In genomic region chr7:79911420-79911819, GRCh38 we compare ENCODE assay signal across 20 cellular contexts.
DNase-seq lines count a peak whose midpoint lies in the region; ATAC-seq, FAIRE-seq and TF ChIP-seq lines count a peak whose summit lies in the region.
"Had no signal": no experiment of that assay in that cellular context is flagged by ENCODE, and none has a peak within 500 bp of the region (broad histone marks: within the 10 kb centered on the region; RNA-seq: fewer than 3 reads in every experiment).

No MANE protein-coding gene starts in this region.

- no peak for TF ChIP-seq CTCF in CD8-positive, alpha-beta T cell (IDR thresholded peaks at IDR 0.05)
- TF ChIP-seq CTCF in PC-9 (conservative IDR thresholded peaks at IDR 0.05) (no peak), bronchial epithelial cell (IDR thresholded peaks at IDR 0.05; ENCODE audit: insufficient read depth, low read length, severe bottlenecking) (no peak)

- H3K9me2 ChIP-seq in PC-9 (ENCODE audit: insufficient read depth): no peaks in the 10 kb centered on the region

- no peak for DNase-seq in activated naive CD4-positive, alpha-beta T cell treated with anti-CD3 and anti-CD28 coated beads for 36 hours
- DNase-seq in activated naive CD4-positive, alpha-beta T cell treated with anti-CD3 and anti-CD28 coated beads, Interleukin-2, amount 50 U/mL, for 72 hours (ENCODE audit: low spot score in 2 of 2): no peak
- DNase-seq in CD8-positive, alpha-beta T cell: no peak
- DNase-seq in PC-9 (no peak), bronchial epithelial cell (ENCODE audit: low read depth) (no peak), foreskin melanocyte (no peak), DMS 273 treated with DMSO at 0.1 percent for 48 hours (lab: John Stamatoyannopoulos, UW) (no peak)
- DNase-seq: Caco-2, DMS153, EL, GOT3, KBM-7, NCI-H1694 treated with DMSO at 0.1 percent for 48 hours, NCI-H510A, NCI-H748 treated with DMSO at 0.1 percent for 48 hours, SHP77 had no signal

- CTCF ChIA-PET in activated naive CD4-positive, alpha-beta T cell treated with anti-CD3 and anti-CD28 coated beads for 36 hours (lab: Charles Lee): no interaction called here
- CTCF ChIA-PET in CD8-positive, alpha-beta T cell (lab: Charles Lee): no interaction called here
- CTCF ChIA-PET in PC-9 (lab: Charles Lee): no interaction called here

- H3K4me2 ChIP-seq in PC-9: no peak overlapping the region

- H3K4me1 ChIP-seq in CD8-positive, alpha-beta T cell (ENCODE audit: insufficient read depth, low read length): peaks cover 53% of the 10 kb centered on the region
- no peaks in the 10 kb centered on the region for H3K4me1 ChIP-seq in PC-9 (replicated peaks; ENCODE audit: insufficient read depth)
- H3K4me1 ChIP-seq: Caco-2 had no signal

- 0 out of 2 replicates have a peak overlapping the region, but pooled peaks have one; percentile 15 for H2AFZ ChIP-seq in PC-9

- peaks cover 62% of the 10 kb centered on the region for H3K4me1 Mint-ChIP-seq in activated naive CD4-positive, alpha-beta T cell treated with anti-CD3 and anti-CD28 coated beads for 36 hours (ENCODE audit: low read depth)
- H3K4me1 Mint-ChIP-seq in CD8-positive, alpha-beta T cell (ENCODE audit: low read depth): peaks cover 71% of the 10 kb centered on the region
- H3K4me1 Mint-ChIP-seq: CD14-positive monocyte had no signal

- H3K9me3 Mint-ChIP-seq in activated naive CD4-positive, alpha-beta T cell treated with anti-CD3 and anti-CD28 coated beads for 36 hours: no peaks in the 10 kb centered on the region
- peaks cover 4 to 5% of the 10 kb centered on the region in 2 donors for H3K9me3 Mint-ChIP-seq in activated naive CD4-positive, alpha-beta T cell treated with anti-CD3 and anti-CD28 coated beads, Interleukin-2, amount 50 U/mL, for 72 hours
- peaks cover 2% of the 10 kb centered on the region for H3K9me3 Mint-ChIP-seq in CD8-positive, alpha-beta T cell

- peak overlapping the region; percentile 43 for H3K27ac ChIP-seq in CD8-positive, alpha-beta T cell (ENCODE audit: low read depth, low read length)
- no peak overlapping the region for H3K27ac ChIP-seq in PC-9
- H3K27ac ChIP-seq: SK-N-MC had no signal

- H3K27me3 Mint-ChIP-seq in activated naive CD4-positive, alpha-beta T cell treated with anti-CD3 and anti-CD28 coated beads for 36 hours (ENCODE audit: low read depth): no peaks in the 10 kb centered on the region
- H3K27me3 Mint-ChIP-seq in CD8-positive, alpha-beta T cell (ENCODE audit: low read depth): no peaks in the 10 kb centered on the region

- H3K4me3 Mint-ChIP-seq in activated naive CD4-positive, alpha-beta T cell treated with anti-CD3 and anti-CD28 coated beads for 36 hours: no peak overlapping the region
- H3K4me3 Mint-ChIP-seq in CD8-positive, alpha-beta T cell: peak overlapping the region; percentile 62
- H3K4me3 Mint-ChIP-seq: CD14-positive monocyte had no signal

- peak; percentile 47 for FAIRE-seq in bronchial epithelial cell (lab: Jason Lieb, UNC)
- FAIRE-seq: GM12878 had no signal

- POLR2A ChIA-PET in CD8-positive, alpha-beta T cell (lab: Charles Lee): interaction anchor here (0.7 to 1.7 kb wide), 3 partner anchors 43 to 136 kb away, joined by 3 to 4 read pairs (median 3); no protein-coding TSS in a partner anchor
- POLR2A ChIA-PET in PC-9 (lab: Charles Lee; ENCODE audit: unreplicated experiment): no interaction called here

- H4K20me1 ChIP-seq in PC-9 (ENCODE audit: insufficient read depth): no peaks in the 10 kb centered on the region

- H3K36me3 Mint-ChIP-seq in activated naive CD4-positive, alpha-beta T cell treated with anti-CD3 and anti-CD28 coated beads for 36 hours (ENCODE audit: low read depth): no peaks in the 10 kb centered on the region
- H3K36me3 Mint-ChIP-seq in activated naive CD4-positive, alpha-beta T cell treated with anti-CD3 and anti-CD28 coated beads, Interleukin-2, amount 50 U/mL, for 72 hours: no peaks in the 10 kb centered on the region
- peaks cover 2% of the 10 kb centered on the region for H3K36me3 Mint-ChIP-seq in CD8-positive, alpha-beta T cell
- H3K36me3 Mint-ChIP-seq: CD14-positive monocyte had no signal

- ATAC-seq in activated naive CD4-positive, alpha-beta T cell treated with anti-CD3 and anti-CD28 coated beads, Interleukin-2, amount 50 U/mL, for 72 hours: no peak
- peak; percentile 37 for ATAC-seq in CD8-positive, alpha-beta T cell
- no peak for ATAC-seq in GM21360 (IDR thresholded peaks at IDR 0.05; ENCODE audit: unreplicated experiment)
- ATAC-seq: GM12878 had no signal

- H3K9me3 ChIP-seq in CD8-positive, alpha-beta T cell (ENCODE audit: low read length): no peaks in the 10 kb centered on the region
- no peaks in the 10 kb centered on the region for H3K9me3 ChIP-seq in PC-9 (ENCODE audit: insufficient read depth, low read depth)
- H3K9me3 ChIP-seq: Caco-2 had no signal

- H3K36me3 ChIP-seq in CD8-positive, alpha-beta T cell (ENCODE audit: insufficient read depth, low read length): no peaks in the 10 kb centered on the region
- H3K36me3 ChIP-seq in PC-9 (ENCODE audit: low read depth) (no peaks in the 10 kb centered on the region), bronchial epithelial cell (ENCODE audit: control insufficient read depth, insufficient read depth, low read length) (no peaks in the 10 kb centered on the region)

- H3F3A ChIP-seq in PC-9 (ENCODE audit: insufficient read depth, low read depth): no peaks in the 10 kb centered on the region

- peak overlapping the region; percentile 0 for H3K27ac Mint-ChIP-seq in activated naive CD4-positive, alpha-beta T cell treated with anti-CD3 and anti-CD28 coated beads for 36 hours
- no peak overlapping the region for H3K27ac Mint-ChIP-seq in activated naive CD4-positive, alpha-beta T cell treated with anti-CD3 and anti-CD28 coated beads, Interleukin-2, amount 50 U/mL, for 72 hours
- H3K27ac Mint-ChIP-seq in CD8-positive, alpha-beta T cell: peak overlapping the region; percentile 82
- H3K27ac Mint-ChIP-seq: CD14-positive monocyte had no signal

- peak overlapping the region; percentile 13 for H3K4me3 ChIP-seq in CD8-positive, alpha-beta T cell (ENCODE audit: low read depth, low read length)
- H3K4me3 ChIP-seq in PC-9 (no peak overlapping the region), bronchial epithelial cell (ENCODE audit: low read depth, low read length) (no peak overlapping the region)
- H3K4me3 ChIP-seq: GM12878, SK-N-MC had no signal

- no TSS peak for BruUV-seq in PC-9 (replicated peaks; lab: Mats Ljungman, UMichigan)

- no peaks in the 10 kb centered on the region for H3K79me2 ChIP-seq in PC-9 (ENCODE audit: low read depth)

- H3K27me3 ChIP-seq in CD8-positive, alpha-beta T cell (ENCODE audit: insufficient read depth, low read length): no peaks in the 10 kb centered on the region
- no peaks in the 10 kb centered on the region for H3K27me3 ChIP-seq in PC-9 (ENCODE audit: insufficient read depth, low read depth)
- H3K27me3 ChIP-seq in bronchial epithelial cell (ENCODE audit: control insufficient read depth, insufficient read depth, low read length): no peaks in the 10 kb centered on the region

- intact Hi-C loops in activated naive CD4-positive, alpha-beta T cell treated with anti-CD3 and anti-CD28 coated beads for 36 hours (cut with micrococcal nuclease): no loop called here
- intact Hi-C loops in CD8-positive, alpha-beta T cell (cut with DNase I, micrococcal nuclease): loop anchor here in 1 of 2 experiments (5.0 kb wide), 2 partner anchors 39 to 61 kb away; no protein-coding TSS in a partner anchor
- intact Hi-C loops in PC-9 (cut with micrococcal nuclease; ENCODE audit: unreplicated experiment): no loop called here

Comparison
In these comparisons a context has a peak if more than half of its experiments do, and no peak if none do; other contexts are left out.
1. H3K27ac Mint-ChIP-seq: peak in activated naive CD4-positive, alpha-beta T cell treated with anti-CD3 and anti-CD28 coated beads for 36 hours (single experiment) and CD8-positive, alpha-beta T cell (single experiment); none in activated naive CD4-positive, alpha-beta T cell treated with anti-CD3 and anti-CD28 coated beads, Interleukin-2, amount 50 U/mL, for 72 hours (0 of 2).